Comparison of ENCODE assay signal across 1 cellular context in the genomic region with DNA sequence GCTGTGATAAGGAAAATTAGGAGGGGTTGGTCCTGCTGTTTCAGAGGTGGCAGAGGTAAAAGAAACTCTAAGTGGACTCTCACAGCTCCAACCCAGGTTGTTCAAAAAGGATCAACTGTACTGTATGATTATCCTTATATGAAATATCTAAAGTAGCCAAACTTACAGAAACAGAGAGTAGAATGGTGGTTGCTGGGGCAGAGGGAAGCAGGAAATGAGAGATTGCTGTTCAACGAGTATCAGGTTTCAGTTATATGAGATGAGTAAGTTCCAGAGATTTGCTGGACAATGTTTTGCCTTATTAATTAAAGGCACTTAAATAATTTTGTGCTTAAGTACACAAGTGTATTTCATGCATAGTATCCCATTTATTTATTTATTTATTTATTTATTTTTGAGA.
TF ChIP-seq lines count a peak whose summit lies in the region.

No MANE protein-coding gene starts in this region.

TF ChIP-seq in GM12878, 131 proteins besides CTCF, POLR2A, EP300 and RAD21 (continued from another document):
- TF ChIP-seq E2F8 (IDR thresholded peaks at IDR 0.05; ENCODE audit: low read depth, partially characterized antibody) = no peak
- TF ChIP-seq STAT1 (conservative IDR thresholded peaks at IDR 0.05) = no peak
- no peak for TF ChIP-seq GATAD2B (conservative IDR thresholded peaks at IDR 0.05; ENCODE audit: low read depth)
- no peak for TF ChIP-seq WRNIP1 (IDR thresholded peaks at IDR 0.05; ENCODE audit: borderline replicate concordance, low read depth, low read length)
